In the genomic region with DNA sequence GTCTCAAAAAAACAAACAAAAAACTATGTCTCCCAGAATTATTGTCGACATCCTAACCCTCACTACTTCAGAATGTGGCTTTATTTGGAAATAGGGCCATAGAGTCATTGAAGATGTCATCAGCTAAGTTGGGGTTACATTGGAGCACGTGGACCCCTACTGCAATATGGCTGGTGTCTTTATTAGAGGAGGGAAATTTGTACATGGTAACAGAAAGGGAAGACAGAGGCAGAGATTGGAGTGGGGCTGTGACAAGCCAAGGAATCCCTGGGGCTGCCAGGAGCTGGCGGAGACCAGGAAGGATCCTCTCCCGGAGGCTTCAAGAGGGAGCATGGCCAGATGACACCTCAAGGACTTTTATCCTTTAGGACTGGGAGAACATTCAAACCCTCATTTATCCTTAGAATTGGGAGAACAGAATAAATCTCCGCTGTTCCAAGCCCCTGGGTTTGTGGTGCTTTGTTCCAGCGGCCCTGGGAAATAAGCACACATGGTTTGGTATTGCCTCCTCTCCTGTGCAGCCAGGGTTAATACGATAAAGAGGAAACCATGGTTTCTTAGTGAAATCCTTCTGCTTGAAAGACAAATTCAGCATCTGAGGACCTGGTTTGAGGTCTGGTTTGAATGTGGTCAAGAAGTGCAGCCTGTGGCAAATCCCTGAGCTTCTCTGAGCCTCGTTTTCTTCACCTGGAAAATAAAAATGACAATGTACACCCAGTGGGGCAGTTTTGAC, we compare ENCODE assay signal across 21 cellular contexts.
DNase-seq lines count a peak whose midpoint lies in the region; ATAC-seq and TF ChIP-seq lines count a peak whose summit lies in the region.
"Had no signal": no experiment of that assay in that cellular context is flagged by ENCODE, and none has a peak within 500 bp of the region (broad histone marks: within the 10 kb centered on the region; RNA-seq: fewer than 3 reads in every experiment).

No MANE protein-coding gene starts in this region.

- peaks cover 5% of the 10 kb centered on the region for H3K27me3 Mint-ChIP-seq in GM23338 (ENCODE audit: insufficient read depth, low read depth, poor library complexity)
- peaks cover 0 to 3% of the 10 kb centered on the region in 2 donors for H3K27me3 Mint-ChIP-seq in T-cell
- H3K27me3 Mint-ChIP-seq: CD4-positive, alpha-beta T cell had no signal

- CTCF ChIA-PET in T-cell (lab: Charles Lee): no interaction called here

- no peak for TF ChIP-seq EP300 in transverse colon (IDR thresholded peaks at IDR 0.05; ENCODE audit: low read depth)

- H2AFZ ChIP-seq in GM23338 (peak overlapping the region; percentile 28; the same call in 1 of the 2 replicates), GM23248 (no peak overlapping the region)

- H3K27ac ChIP-seq in GM23338 (ENCODE audit: low read depth) (no peak overlapping the region), mucosa of rectum (ENCODE audit: low read depth in 2 of 2, low read length in 2 of 2) (peak overlapping the region; percentile 32 to 40), transverse colon (peak overlapping the region in 3 of 4 donors; percentile 24 to 53 (median 48)), GM23248 (no peak overlapping the region), WERI-Rb-1 (no peak overlapping the region)
- H3K27ac ChIP-seq: BLaER1 treated with 17β-estradiol and CSF1 and Interleukin-3, amounts not matched to agents 10 nM and 100 nM; SJSA1 had no signal

- H3K4me3 ChIP-seq in GM23338 (no peak overlapping the region), mucosa of rectum (ENCODE audit: low read length in 2 of 2) (no peak overlapping the region), transverse colon (no peak overlapping the region), GM23248 (no peak overlapping the region), WERI-Rb-1 (ENCODE audit: low read depth, low read length) (no peak overlapping the region)
- H3K4me3 ChIP-seq: BLaER1 treated with 17β-estradiol and CSF1 and Interleukin-3, amounts not matched to agents 10 nM and 100 nM; SJSA1 had no signal

- no peak overlapping the region for H3K9ac ChIP-seq in mucosa of rectum (ENCODE audit: low read depth in 1 of 2, low read length in 2 of 2)
- H3K9ac ChIP-seq in GM23248: no peak overlapping the region
- H3K9ac ChIP-seq: BLaER1 treated with 17β-estradiol and CSF1 and Interleukin-3, amounts not matched to agents 10 nM and 100 nM had no signal

- TF ChIP-seq CTCF in GM23338 (conservative IDR thresholded peaks at IDR 0.05; ENCODE audit: low read depth in 2 of 2) (no peak), transverse colon (IDR thresholded peaks at IDR 0.05) (no peak), WERI-Rb-1 (IDR thresholded peaks at IDR 0.05; ENCODE audit: low read depth, low read length) (no peak)

- no peak for TF ChIP-seq POLR2A in transverse colon (IDR thresholded peaks at IDR 0.05)

- intact Hi-C loops in transverse colon (cut with DNase I; ENCODE audit: low total_unique reads): no loop called here

- peaks cover 7% of the 10 kb centered on the region; the same call in 1 of the 3 replicates for H3K36me3 Mint-ChIP-seq in GM23338 (ENCODE audit: low read depth)
- no peaks in the 10 kb centered on the region for H3K36me3 Mint-ChIP-seq in T-cell

- no peak for ATAC-seq in GM23338
- no peak for ATAC-seq in T-cell (replicated peaks in 1 of 4)
- ATAC-seq: PC-3, Right ventricle myocardium inferior had no signal

- H3K4me1 Mint-ChIP-seq in GM23338: no peaks in the 10 kb centered on the region; the same call in 2 of the 3 replicates
- no peaks in the 10 kb centered on the region for H3K4me1 Mint-ChIP-seq in T-cell

- H3K4me3 Mint-ChIP-seq in GM23338 (no peak overlapping the region), T-cell (no peak overlapping the region)
- H3K4me3 Mint-ChIP-seq: CD4-positive, alpha-beta T cell; H9 had no signal

- no peaks in the 10 kb centered on the region for H3K36me3 ChIP-seq in GM23338 (ENCODE audit: insufficient read depth)
- no peaks in the 10 kb centered on the region for H3K36me3 ChIP-seq in mucosa of rectum (ENCODE audit: control insufficient read depth in 2 of 2, insufficient read depth in 2 of 2, low read length in 2 of 2)
- H3K36me3 ChIP-seq in transverse colon: no peaks in the 10 kb centered on the region
- no peaks in the 10 kb centered on the region for H3K36me3 ChIP-seq in GM23248 (ENCODE audit: low read depth)
- H3K36me3 ChIP-seq in WERI-Rb-1: no peaks in the 10 kb centered on the region; the same call in 1 of the 2 replicates
- H3K36me3 ChIP-seq: BLaER1 treated with 17β-estradiol and CSF1 and Interleukin-3, amounts not matched to agents 10 nM and 100 nM; SJSA1 had no signal

- no peak overlapping the region for H3K4me2 ChIP-seq in GM23338
- no peak overlapping the region for H3K4me2 ChIP-seq in GM23248 (ENCODE audit: unreplicated experiment)
- H3K4me2 ChIP-seq: BLaER1 treated with 17β-estradiol and CSF1 and Interleukin-3, amounts not matched to agents 10 nM and 100 nM had no signal

- POLR2A ChIA-PET in T-cell (lab: Charles Lee): no interaction called here

- in situ Hi-C loops in transverse colon (cut with MboI; ENCODE audit: low pct_ligation_motif_present in 1 of 4, low pct_unique_long_range_greater_than_20kb in 1 of 4, low sequenced_read_pairs in 3 of 4) (no loop called here), GM23248 (cut with MboI) (no loop called here)

- H3K9me3 Mint-ChIP-seq in GM23338: peaks cover 3% of the 10 kb centered on the region; the same call in 1 of the 3 replicates
- H3K9me3 Mint-ChIP-seq in T-cell: peaks cover 0 to 9% (median 7%) of the 10 kb centered on the region in 3 donors
- H3K9me3 Mint-ChIP-seq: CD4-positive, alpha-beta T cell had no signal

- H3K9me2 ChIP-seq in GM23338 (ENCODE audit: insufficient read depth): peaks cover 6% of the 10 kb centered on the region; the same call in 1 of the 2 replicates
- H3K9me2 ChIP-seq in GM23248 (ENCODE audit: insufficient read depth): no peaks in the 10 kb centered on the region

- H3K27me3 ChIP-seq in GM23338 (ENCODE audit: insufficient read depth): no peaks in the 10 kb centered on the region
- no peaks in the 10 kb centered on the region for H3K27me3 ChIP-seq in mucosa of rectum (ENCODE audit: control insufficient read depth in 2 of 2, insufficient read depth in 2 of 2, low read length in 2 of 2)
- no peaks in the 10 kb centered on the region for H3K27me3 ChIP-seq in transverse colon
- H3K27me3 ChIP-seq in GM23248 (replicated peaks; ENCODE audit: insufficient read depth): no peaks in the 10 kb centered on the region
- no peaks in the 10 kb centered on the region for H3K27me3 ChIP-seq in WERI-Rb-1 (ENCODE audit: insufficient read depth, low read depth, severe bottlenecking)
- H3K27me3 ChIP-seq: BLaER1 treated with 17β-estradiol and CSF1 and Interleukin-3, amounts not matched to agents 10 nM and 100 nM; SJSA1 had no signal

- no peaks in the 10 kb centered on the region for H3K79me2 ChIP-seq in GM23338 (replicated peaks; ENCODE audit: insufficient read depth)
- no peaks in the 10 kb centered on the region for H3K79me2 ChIP-seq in GM23248 (ENCODE audit: insufficient read depth)

- H4K20me1 ChIP-seq in GM23338 (replicated peaks; ENCODE audit: insufficient read depth) (no peaks in the 10 kb centered on the region), GM23248 (ENCODE audit: insufficient read depth) (no peaks in the 10 kb centered on the region)
- H4K20me1 ChIP-seq: BLaER1 treated with 17β-estradiol and CSF1 and Interleukin-3, amounts not matched to agents 10 nM and 100 nM had no signal

- H3K4me1 ChIP-seq in GM23338 (ENCODE audit: insufficient read depth): no peaks in the 10 kb centered on the region
- peaks cover 19 to 27% of the 10 kb centered on the region in 2 donors for H3K4me1 ChIP-seq in mucosa of rectum (ENCODE audit: control insufficient read depth in 2 of 2, insufficient read depth in 2 of 2, low read length in 2 of 2)
- peaks cover 3 to 33% (median 23%) of the 10 kb centered on the region in 4 donors for H3K4me1 ChIP-seq in transverse colon
- no peaks in the 10 kb centered on the region for H3K4me1 ChIP-seq in GM23248 (ENCODE audit: insufficient read depth)
- H3K4me1 ChIP-seq: SJSA1 had no signal

- H3F3A ChIP-seq in GM23338 (replicated peaks; ENCODE audit: low read depth) (no peaks in the 10 kb centered on the region), GM23248 (ENCODE audit: insufficient read depth) (no peaks in the 10 kb centered on the region)

- 70 to 80% methylated on average over 6 to 8 of the region's 8 CpGs for WGBS in transverse colon (ENCODE audit: low coverage in 1 of 2), 2 donors
- WGBS in GM23248 (ENCODE audit: low coverage in 1 of 2, low lambda C conversion rate in 2 of 2, missing lambda C conversion rate in 2 of 2), 2 experiments: 13 to 14% methylated on average over 8 of the region's 8 CpGs

- DNase-seq in GM23338 (ENCODE audit: low spot score) (no peak), ecto neural progenitor cell (ENCODE audit: low spot score) (peak; percentile 34), transverse colon (no peak), GM23248 (no peak), WERI-Rb-1 (no peak), T-cell (no peak)
- DNase-seq: CD4-positive, alpha-beta T cell; H9; KBM-7; NCI-H1105 treated with DMSO at 0.1 percent for 48 hours; NCI-H1694; NCI-H2029 treated with DMSO at 0.1 percent for 48 hours; NCI-H446 treated with DMSO at 0.1 percent for 48 hours; NCI-H526; NCI-H82; NK-92 treated with Interleukin-12 subunit alpha and Interleukin-12 subunit beta, amount 100 ng/mL, for 24 hours; PC-3 had no signal

- no peaks in the 10 kb centered on the region for H3K9me3 ChIP-seq in mucosa of rectum (ENCODE audit: control insufficient read depth in 2 of 2, low read length in 2 of 2)
- no peaks in the 10 kb centered on the region for H3K9me3 ChIP-seq in transverse colon
- H3K9me3 ChIP-seq in GM23248 (ENCODE audit: low read depth): no peaks in the 10 kb centered on the region
- peaks cover 9% of the 10 kb centered on the region for H3K9me3 ChIP-seq in WERI-Rb-1 (ENCODE audit: severe bottlenecking)

- H3K27ac Mint-ChIP-seq in GM23338: no peak overlapping the region
- no peak overlapping the region for H3K27ac Mint-ChIP-seq in T-cell
- H3K27ac Mint-ChIP-seq: CD4-positive, alpha-beta T cell; H9 had no signal

TF ChIP-seq in GM23338, 12 proteins besides CTCF, POLR2A, EP300 and RAD21 (continues in another document):
- TF ChIP-seq POLR2AphosphoS5 (IDR thresholded peaks at IDR 0.05; ENCODE audit: low read depth): no peak
- no peak for TF ChIP-seq EZH2phosphoT487 (IDR thresholded peaks at IDR 0.05; ENCODE audit: unreplicated experiment)
- no peak for TF ChIP-seq ZNF114 (CRISPR knock-in tag; IDR thresholded peaks at IDR 0.05)
- no peak for TF ChIP-seq NANOG (IDR thresholded peaks at IDR 0.05; ENCODE audit: borderline replicate concordance)
- no peak for TF ChIP-seq CREB1 (CRISPR knock-in tag; IDR thresholded peaks at IDR 0.05; ENCODE audit: low read depth)
- TF ChIP-seq, protein P1, sequence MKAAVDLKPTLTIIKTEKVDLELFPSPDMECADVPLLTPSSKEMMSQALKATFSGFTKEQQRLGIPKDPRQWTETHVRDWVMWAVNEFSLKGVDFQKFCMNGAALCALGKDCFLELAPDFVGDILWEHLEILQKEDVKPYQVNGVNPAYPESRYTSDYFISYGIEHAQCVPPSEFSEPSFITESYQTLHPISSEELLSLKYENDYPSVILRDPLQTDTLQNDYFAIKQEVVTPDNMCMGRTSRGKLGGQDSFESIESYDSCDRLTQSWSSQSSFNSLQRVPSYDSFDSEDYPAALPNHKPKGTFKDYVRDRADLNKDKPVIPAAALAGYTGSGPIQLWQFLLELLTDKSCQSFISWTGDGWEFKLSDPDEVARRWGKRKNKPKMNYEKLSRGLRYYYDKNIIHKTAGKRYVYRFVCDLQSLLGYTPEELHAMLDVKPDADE (IDR thresholded peaks at IDR 0.05): no peak

Comparison
In these comparisons a context has a peak if more than half of its experiments do, and no peak if none do; other contexts are left out.
1. H3K27ac ChIP-seq: peak in mucosa of rectum (2 of 2) and transverse colon (3 of 4); none in GM23338 (single experiment), GM23248 (single experiment) and WERI-Rb-1 (single experiment).